Comparison of ENCODE assay signal across 10 cellular contexts in genomic region chr14:88005978-88006851, GRCh38. TPM values are rescaled to one million over a fixed set of nuclear protein-coding genes. Genes with fewer than 3 reads are reported as not detected.
DNase-seq lines count a peak whose midpoint lies in the region; ATAC-seq and TF ChIP-seq lines count a peak whose summit lies in the region.
"Had no signal": no experiment of that assay in that cellular context is flagged by ENCODE, and none has a peak within 500 bp of the region (broad histone marks: within the 10 kb centered on the region; RNA-seq: fewer than 3 reads in every experiment).

No MANE protein-coding gene starts in this region.

- TF ChIP-seq CTCF in right atrium auricular region (IDR thresholded peaks at IDR 0.05) = no peak

- no peak for DNase-seq in Right ventricle myocardium inferior (ENCODE audit: missing footprints)
- no peak for DNase-seq in right atrium auricular region (ENCODE audit: low spot score)
- peak; percentile 91 for DNase-seq in activated CD4-positive, alpha-beta T cell treated with anti-CD3 and anti-CD28 coated beads, Interleukin-2, amount 10 ng/mL, durations not matched to agents 24 days and 14 days
- DNase-seq in left ventricle myocardium superior = no peak
- peak; percentile 69 for DNase-seq in stimulated activated naive CD4-positive, alpha-beta T cell treated with Interleukin-2 at 50 U/mL for 16 hours (lab: John Stamatoyannopoulos, UW)
- no peak for DNase-seq in COLO829 (ENCODE audit: low spot score)

- intact Hi-C loops in Right ventricle myocardium inferior (cut with DNase I) (no loop called here), left ventricle myocardium superior (cut with micrococcal nuclease) (no loop called here)
- intact Hi-C loops in activated CD4-positive, alpha-beta T cell treated with anti-CD3 and anti-CD28 coated beads, Interleukin-2, amount 10 ng/mL, durations not matched to agents 24 days and 14 days (cut with micrococcal nuclease) = loop anchor here (1.0 to 10.0 kb wide), 7 partner anchors 13 to 1951 kb away; partner anchors contain the start of genes GALC, SPATA7, TDP1 and ZC3H14

- peak overlapping the region; percentile 90 for H3K27ac Mint-ChIP-seq in activated CD4-positive, alpha-beta T cell treated with anti-CD3 and anti-CD28 coated beads, Interleukin-2, amount 10 ng/mL, durations not matched to agents 24 days and 14 days

- H3K4me1 ChIP-seq in right atrium auricular region = no peaks in the 10 kb centered on the region
- H3K4me1 ChIP-seq: A549, ascending aorta had no signal

- no peaks in the 10 kb centered on the region for H3K27me3 Mint-ChIP-seq in activated CD4-positive, alpha-beta T cell treated with anti-CD3 and anti-CD28 coated beads, Interleukin-2, amount 10 ng/mL, durations not matched to agents 24 days and 14 days

- H3K36me3 Mint-ChIP-seq in activated CD4-positive, alpha-beta T cell treated with anti-CD3 and anti-CD28 coated beads, Interleukin-2, amount 10 ng/mL, durations not matched to agents 24 days and 14 days (ENCODE audit: low read depth) = peaks cover 35% of the 10 kb centered on the region

- H3K4me3 ChIP-seq in right atrium auricular region = no peak overlapping the region
- H3K4me3 ChIP-seq: A549 had no signal

- H3K9me3 ChIP-seq in right atrium auricular region = no peaks in the 10 kb centered on the region
- H3K9me3 ChIP-seq: A549, ascending aorta had no signal

- peaks cover 12% of the 10 kb centered on the region for H3K9me3 Mint-ChIP-seq in activated CD4-positive, alpha-beta T cell treated with anti-CD3 and anti-CD28 coated beads, Interleukin-2, amount 10 ng/mL, durations not matched to agents 24 days and 14 days

- H3K4me1 Mint-ChIP-seq in activated CD4-positive, alpha-beta T cell treated with anti-CD3 and anti-CD28 coated beads, Interleukin-2, amount 10 ng/mL, durations not matched to agents 24 days and 14 days = peaks cover 61% of the 10 kb centered on the region

- peak; percentile 37 for ATAC-seq in Right ventricle myocardium inferior
- ATAC-seq in HG03520 (IDR thresholded peaks at IDR 0.05; ENCODE audit: unreplicated experiment) = peak; percentile 94
- ATAC-seq in left ventricle myocardium superior = peak; percentile 51
- no peak for ATAC-seq in SK-N-SH treated with all-trans-retinoic acid at 6 μM for 48 hours
- ATAC-seq: A549 had no signal

- peak overlapping the region; percentile 87 for H3K4me3 Mint-ChIP-seq in activated CD4-positive, alpha-beta T cell treated with anti-CD3 and anti-CD28 coated beads, Interleukin-2, amount 10 ng/mL, durations not matched to agents 24 days and 14 days

- no peaks in the 10 kb centered on the region for H3K27me3 ChIP-seq in right atrium auricular region
- H3K27me3 ChIP-seq: ascending aorta had no signal

- no peaks in the 10 kb centered on the region for H3K36me3 ChIP-seq in right atrium auricular region
- H3K36me3 ChIP-seq: ascending aorta had no signal

- peak overlapping the region in 1 of 2 donors; percentile 37 for H3K27ac ChIP-seq in right atrium auricular region
- H3K27ac ChIP-seq: A549, ascending aorta had no signal

TF ChIP-seq in SK-N-SH treated with all-trans-retinoic acid at 6 μM for 48 hours, 23 proteins besides CTCF, POLR2A, EP300 and RAD21:
- TF ChIP-seq ZNF70 (CRISPR knock-in tag; IDR thresholded peaks at IDR 0.05) (no peak), ZFP3 (CRISPR knock-in tag; IDR thresholded peaks at IDR 0.05) (no peak), POU6F1 (CRISPR knock-in tag; IDR thresholded peaks at IDR 0.05; ENCODE audit: borderline replicate concordance, low read depth) (no peak)

RNA-seq across cellular contexts. Expression of gene GPR65, which starts 1.3 kb away (rescaled TPM):
- total RNA-seq in Right ventricle myocardium inferior (0.62 TPM), right atrium auricular region (1 to 10 TPM in 1 of 2 donors, under 1 TPM in 1; 0.26 to 1.3 TPM), left ventricle myocardium superior (0.42 TPM)
- total RNA-seq in activated CD4-positive, alpha-beta T cell treated with anti-CD3 and anti-CD28 coated beads, Interleukin-2, amount 10 ng/mL, durations not matched to agents 24 days and 14 days = 8.1 and 8.3 TPM in 2 replicates

RNA-seq across cellular contexts. Expression of gene GALC, which starts 13.2 kb away (rescaled TPM):
- total RNA-seq in Right ventricle myocardium inferior (11.1 TPM), right atrium auricular region (10 to 100 TPM; 20.8 to 21.8 TPM), left ventricle myocardium superior (15.2 TPM)
- total RNA-seq in activated CD4-positive, alpha-beta T cell treated with anti-CD3 and anti-CD28 coated beads, Interleukin-2, amount 10 ng/mL, durations not matched to agents 24 days and 14 days = 7.3 and 9.3 TPM in 2 replicates

Comparison
In these comparisons a context has a peak if more than half of its experiments do, and no peak if none do; other contexts are left out.
1. DNase-seq: peak in activated CD4-positive, alpha-beta T cell treated with anti-CD3 and anti-CD28 coated beads, Interleukin-2, amount 10 ng/mL, durations not matched to agents 24 days and 14 days (single experiment) and stimulated activated naive CD4-positive, alpha-beta T cell treated with Interleukin-2 at 50 U/mL for 16 hours (single experiment); none in Right ventricle myocardium inferior (single experiment), right atrium auricular region (single experiment), left ventricle myocardium superior (single experiment) and COLO829 (single experiment).